In genomic region chr22:41516462-41516861, GRCh38 we compare ENCODE assay signal across 22 cellular contexts. TPM values are rescaled to one million over a fixed set of nuclear protein-coding genes. Genes with fewer than 3 reads are reported as not detected.
DNase-seq lines count a peak whose midpoint lies in the region; ATAC-seq and TF ChIP-seq lines count a peak whose summit lies in the region.
"Had no signal": no experiment of that assay in that cellular context is flagged by ENCODE, and none has a peak within 500 bp of the region (broad histone marks: within the 10 kb centered on the region; RNA-seq: fewer than 3 reads in every experiment).

No MANE protein-coding gene starts in this region.

- H2AFZ ChIP-seq in DND-41 (ENCODE audit: low read depth, low read length), result no peak overlapping the region
- H2AFZ ChIP-seq: GM23248 had no signal

- no peak overlapping the region for H3K4me2 ChIP-seq in DND-41 (ENCODE audit: insufficient read depth, low read length)

- DNase-seq in DND-41 (no peak), HFFc6 (no peak), epithelial cell of prostate (ENCODE audit: low read depth, low spot score) (no peak), NCI-H345 treated with DMSO at 0.1 percent for 48 hours (lab: John Stamatoyannopoulos, UW; ENCODE audit: unreplicated experiment) (no peak), A172 (ENCODE audit: low spot score) (no peak)
- no peak for DNase-seq in stimulated activated naive B cell treated with anti-CD40 and anti-IgM and Interleukin-4, amounts not matched to agents 10 μg/mL and 1 μg/mL and 100 μg/mL, for 72 hours
- DNase-seq: BE2C; CD4-positive, alpha-beta T cell; DMS53; IMR-90; Kasumi-1; MM.1S; NCI-H1105; NCI-H1694 treated with DMSO at 0.1 percent for 48 hours; NCI-H226; NCI-H526; SIG-M5 had no signal

- H3K79me2 ChIP-seq in DND-41 (ENCODE audit: insufficient read depth, low read length), result no peaks in the 10 kb centered on the region

- H3K4me3 ChIP-seq in DND-41 (ENCODE audit: low read depth in 1 of 2, low read length in 2 of 2), result no peak overlapping the region
- H3K4me3 ChIP-seq: GM23248 had no signal

- no peak overlapping the region for H3K27ac ChIP-seq in DND-41 (ENCODE audit: low read length)
- peak overlapping the region; percentile 70 for H3K27ac ChIP-seq in epithelial cell of prostate
- H3K27ac ChIP-seq: GM23248 had no signal

- H3K36me3 Mint-ChIP-seq in HFFc6 (ENCODE audit: low read depth), result peaks cover 17% of the 10 kb centered on the region
- H3K36me3 Mint-ChIP-seq in stimulated activated naive B cell treated with anti-CD40 and anti-IgM and Interleukin-4, amounts not matched to agents 10 μg/mL and 1 μg/mL and 100 μg/mL, for 72 hours, result peaks cover 43 to 50% of the 10 kb centered on the region in 2 donors

- peaks cover 23% of the 10 kb centered on the region for H3K4me1 Mint-ChIP-seq in HFFc6 (ENCODE audit: low read depth)
- peaks cover 8 to 18% of the 10 kb centered on the region in 2 donors for H3K4me1 Mint-ChIP-seq in stimulated activated naive B cell treated with anti-CD40 and anti-IgM and Interleukin-4, amounts not matched to agents 10 μg/mL and 1 μg/mL and 100 μg/mL, for 72 hours

- H3K27ac Mint-ChIP-seq in HFFc6, result no peak overlapping the region
- H3K27ac Mint-ChIP-seq in stimulated activated naive B cell treated with anti-CD40 and anti-IgM and Interleukin-4, amounts not matched to agents 10 μg/mL and 1 μg/mL and 100 μg/mL, for 72 hours, result peak overlapping the region; percentile 65
- H3K27ac Mint-ChIP-seq: CD4-positive, alpha-beta T cell had no signal

- ATAC-seq in DND-41 (ENCODE audit: insufficient read depth, low read depth) (peak; percentile 22; the same call in 1 of the 3 replicates), GM21737 (IDR thresholded peaks at IDR 0.05; ENCODE audit: unreplicated experiment) (no peak)
- ATAC-seq in stimulated activated naive B cell treated with anti-CD40 and anti-IgM and Interleukin-4, amounts not matched to agents 10 μg/mL and 1 μg/mL and 100 μg/mL, for 72 hours (replicated peaks), result peak; percentile 61 to 67

- no peaks in the 10 kb centered on the region for H3K9me3 Mint-ChIP-seq in HFFc6
- no peaks in the 10 kb centered on the region for H3K9me3 Mint-ChIP-seq in stimulated activated naive B cell treated with anti-CD40 and anti-IgM and Interleukin-4, amounts not matched to agents 10 μg/mL and 1 μg/mL and 100 μg/mL, for 72 hours
- H3K9me3 Mint-ChIP-seq: CD4-positive, alpha-beta T cell had no signal

- H3K27me3 Mint-ChIP-seq in HFFc6 (ENCODE audit: insufficient read depth), result peaks cover 3% of the 10 kb centered on the region
- no peaks in the 10 kb centered on the region for H3K27me3 Mint-ChIP-seq in stimulated activated naive B cell treated with anti-CD40 and anti-IgM and Interleukin-4, amounts not matched to agents 10 μg/mL and 1 μg/mL and 100 μg/mL, for 72 hours
- H3K27me3 Mint-ChIP-seq: CD4-positive, alpha-beta T cell had no signal

- peaks cover 77% of the 10 kb centered on the region for H3K36me3 ChIP-seq in DND-41 (ENCODE audit: insufficient read depth, low read length)

- peaks cover 9% of the 10 kb centered on the region; the same call in 1 of the 2 replicates for H4K20me1 ChIP-seq in DND-41 (ENCODE audit: insufficient read depth, low read length)

- H3K9ac ChIP-seq in DND-41 (ENCODE audit: low read depth, low read length), result no peak overlapping the region
- H3K9ac ChIP-seq: GM23248 had no signal

- H3K4me1 ChIP-seq in DND-41 (ENCODE audit: insufficient read depth, low read length), result no peaks in the 10 kb centered on the region
- H3K4me1 ChIP-seq: BE2C had no signal

- H3K27me3 ChIP-seq in DND-41 (ENCODE audit: insufficient read depth, low read length, poor library complexity), result no peaks in the 10 kb centered on the region
- H3K27me3 ChIP-seq: BE2C had no signal

- H3K4me3 Mint-ChIP-seq in HFFc6, result no peak overlapping the region
- H3K4me3 Mint-ChIP-seq in stimulated activated naive B cell treated with anti-CD40 and anti-IgM and Interleukin-4, amounts not matched to agents 10 μg/mL and 1 μg/mL and 100 μg/mL, for 72 hours, result no peak overlapping the region
- H3K4me3 Mint-ChIP-seq: CD4-positive, alpha-beta T cell had no signal

- no peaks in the 10 kb centered on the region for H3K9me3 ChIP-seq in DND-41 (ENCODE audit: insufficient read depth, low read length, severe bottlenecking)
- H3K9me3 ChIP-seq: BE2C had no signal

- TF ChIP-seq CTCF in DND-41 (IDR thresholded peaks at IDR 0.05; ENCODE audit: borderline replicate concordance, extremely low read depth, low read length, poor library complexity, severe bottlenecking) (no peak), HFFc6 (IDR thresholded peaks at IDR 0.05) (peak; percentile 36)

RNA-seq across cellular contexts. Expression of gene POLR3H, which starts 27.8 kb away (rescaled TPM):
- 10 to 100 TPM; 50.9 to 72.1 (median 56.0) TPM for total RNA-seq in HFFc6 (2021; fragmentation: NEBNext Ultra II Directional; extraction: Animal tissue kit (Norgen Biotek cat#: 25700))
- total RNA-seq in A172 (2014; rRNA removed; shearing (Covaris generic)), result 11.8 and 27.8 TPM in 2 replicates

RNA-seq across cellular contexts. Expression of gene CSDC2, which starts 44.3 kb away (rescaled TPM):
- total RNA-seq in HFFc6 (2021; fragmentation: NEBNext Ultra II Directional; extraction: Animal tissue kit (Norgen Biotek cat#: 25700)), result 1 to 10 TPM; 3.4 to 7.9 (median 4.2) TPM
- 2.8 and 3.5 TPM in 2 replicates for total RNA-seq in A172 (2014; rRNA removed; shearing (Covaris generic))
- total RNA-seq: CD4-positive, alpha-beta T cell; GM23248; HT-29; OCI-LY7; RPMI7951 had no signal

RNA-seq across cellular contexts. Expression of gene ACO2, which starts 47.5 kb away (rescaled TPM):
- 10 to 100 TPM; 72.3 to 87.4 (median 78.7) TPM for total RNA-seq in HFFc6 (2021; fragmentation: NEBNext Ultra II Directional; extraction: Animal tissue kit (Norgen Biotek cat#: 25700))
- total RNA-seq in A172 (2014; rRNA removed; shearing (Covaris generic)), result 34.3 and 41.2 TPM in 2 replicates

RNA-seq across cellular contexts. Expression of gene PHF5A, which starts 48.0 kb away (rescaled TPM):
- total RNA-seq in HFFc6 (2021; fragmentation: NEBNext Ultra II Directional; extraction: Animal tissue kit (Norgen Biotek cat#: 25700)), result 10 to 100 TPM; 40.0 to 58.4 (median 55.3) TPM
- total RNA-seq in A172 (2014; rRNA removed; shearing (Covaris generic)), result 63.7 and 71.3 TPM in 2 replicates
